Comparison of ENCODE assay signal across 8 cellular contexts in genomic region chr1:66930823-66931174, GRCh38. TPM values are rescaled to one million over a fixed set of nuclear protein-coding genes. Genes with fewer than 3 reads are reported as not detected.
DNase-seq lines count a peak whose midpoint lies in the region; ATAC-seq and TF ChIP-seq lines count a peak whose summit lies in the region.

No MANE protein-coding gene starts in this region.

- CTCF ChIA-PET in PC-9 (lab: Charles Lee), result no interaction called here

- H4K20me1 ChIP-seq in PC-9 (ENCODE audit: insufficient read depth), result peaks cover 7% of the 10 kb centered on the region

- DNase-seq in GM12865 (ENCODE audit: low read depth), result no peak
- no peak for DNase-seq in PC-9
- no peak for DNase-seq in progenitor cell of endocrine pancreas (ENCODE audit: low spot score, unreplicated experiment)
- DNase-seq in NCI-H1930 (lab: John Stamatoyannopoulos, UW), result no peak
- no peak for DNase-seq in NCI-H1092 treated with DMSO at 0.1 percent for 48 hours (lab: John Stamatoyannopoulos, UW)
- no peak for DNase-seq in GM10266 (ENCODE audit: extremely low spot score)

- 1% methylated on average over 6 of the region's 6 CpGs for WGBS in esophagus, 2 donors

- peaks cover 17% of the 10 kb centered on the region for H3F3A ChIP-seq in PC-9 (ENCODE audit: insufficient read depth, low read depth)

- ATAC-seq in GM18873 (IDR thresholded peaks at IDR 0.05; ENCODE audit: low FRiP score, unreplicated experiment), result no peak

- H3K36me3 ChIP-seq in PC-9 (ENCODE audit: low read depth) (0 out of 2 replicates have a peak, but pooled peaks cover 5% of the 10 kb centered on the region), esophagus (ENCODE audit: control insufficient read depth in 2 of 2, insufficient read depth in 2 of 2, low read length in 1 of 2) (no peaks in the 10 kb centered on the region)

- H3K4me2 ChIP-seq in PC-9, result peak overlapping the region; percentile 100

- H3K27ac ChIP-seq in PC-9, result peak overlapping the region; percentile 70
- H3K27ac ChIP-seq in esophagus (ENCODE audit: low read depth in 2 of 2, low read length in 1 of 2), result peak overlapping the region; percentile 98 to 99

- H3K4me1 ChIP-seq in PC-9 (replicated peaks; ENCODE audit: insufficient read depth) (peaks cover 44% of the 10 kb centered on the region), esophagus (ENCODE audit: control insufficient read depth in 2 of 2, insufficient read depth in 2 of 2, low read length in 1 of 2) (peaks cover 0 to 2% of the 10 kb centered on the region in 2 donors)

- H3K27me3 ChIP-seq in PC-9 (ENCODE audit: insufficient read depth, low read depth) (no peaks in the 10 kb centered on the region), esophagus (ENCODE audit: control insufficient read depth in 1 of 2, insufficient read depth in 2 of 2, low read length in 2 of 2) (no peaks in the 10 kb centered on the region)

- intact Hi-C loops in PC-9 (cut with micrococcal nuclease; ENCODE audit: unreplicated experiment), result loop anchor here (2.0 to 10.0 kb wide), 3 partner anchors 14 to 754 kb away; partner anchors contain the start of genes GADD45A and SERBP1

- no peaks in the 10 kb centered on the region for H3K36me3 Mint-ChIP-seq in progenitor cell of endocrine pancreas (ENCODE audit: insufficient read depth)

- POLR2A ChIA-PET in PC-9 (lab: Charles Lee; ENCODE audit: unreplicated experiment), result no interaction called here

- BruUV-seq in PC-9 (replicated peaks; lab: Mats Ljungman, UMichigan), result no TSS peak

- H3K9me3 ChIP-seq in PC-9 (ENCODE audit: insufficient read depth, low read depth) (no peaks in the 10 kb centered on the region), esophagus (ENCODE audit: control insufficient read depth in 2 of 2, insufficient read depth in 1 of 2, low read depth in 1 of 2, low read length in 1 of 2) (no peaks in the 10 kb centered on the region)

- H3K4me3 ChIP-seq in GM12865 (ENCODE audit: low read depth, low read length) (peak overlapping the region; percentile 96), PC-9 (peak overlapping the region; percentile 95), esophagus (ENCODE audit: low read depth in 1 of 2, low read length in 2 of 2) (peak overlapping the region; percentile 77 to 93)

- H3K4me1 Mint-ChIP-seq in progenitor cell of endocrine pancreas (ENCODE audit: low read depth), result peaks cover 31% of the 10 kb centered on the region

- H3K9me2 ChIP-seq in PC-9 (ENCODE audit: insufficient read depth), result no peaks in the 10 kb centered on the region

- peak overlapping the region; percentile 80 for H2AFZ ChIP-seq in PC-9

- peak overlapping the region; percentile 91 for H3K4me3 Mint-ChIP-seq in progenitor cell of endocrine pancreas (ENCODE audit: low read depth)

- no peaks in the 10 kb centered on the region for H3K9me3 Mint-ChIP-seq in progenitor cell of endocrine pancreas (ENCODE audit: low read depth)

- no peak for TF ChIP-seq CTCF in GM12865 (IDR thresholded peaks at IDR 0.05; ENCODE audit: insufficient read depth, low read depth, low read length, missing control alignments)
- TF ChIP-seq CTCF in PC-9 (conservative IDR thresholded peaks at IDR 0.05), result no peak
- TF ChIP-seq CTCF in progenitor cell of endocrine pancreas (IDR thresholded peaks at IDR 0.05; ENCODE audit: unreplicated experiment), result no peak
- TF ChIP-seq CTCF in GM10266 (IDR thresholded peaks at IDR 0.05; ENCODE audit: control insufficient read depth, insufficient read depth, low read depth, missing control alignments), result no peak

- no peaks in the 10 kb centered on the region for H3K27me3 Mint-ChIP-seq in progenitor cell of endocrine pancreas

- H3K79me2 ChIP-seq in PC-9 (ENCODE audit: low read depth), result peaks cover 83% of the 10 kb centered on the region

- H3K27ac Mint-ChIP-seq in progenitor cell of endocrine pancreas, result peak overlapping the region; percentile 94

RNA-seq across cellular contexts. Expression of gene MIER1, which starts 6.0 kb away (rescaled TPM):
- 26.5 and 30.4 TPM in 2 replicates for total RNA-seq in PC-9 (2021)
- 1 to 10 TPM; 7.5 to 7.7 TPM for polyA plus RNA-seq in esophagus
- total RNA-seq in progenitor cell of endocrine pancreas, result 31.8 and 32.5 TPM in 2 replicates

RNA-seq across cellular contexts. Expression of gene DNAI4, which starts 6.1 kb away (rescaled TPM):
- total RNA-seq in PC-9 (2021) (8.2 and 12.6 TPM in 2 replicates), progenitor cell of endocrine pancreas (11.7 and 14.3 TPM in 2 replicates)
- under 1 TPM; 0.26 to 0.36 TPM for polyA plus RNA-seq in esophagus
